22 cellular contexts compared by ENCODE assay signal in the genomic region with DNA sequence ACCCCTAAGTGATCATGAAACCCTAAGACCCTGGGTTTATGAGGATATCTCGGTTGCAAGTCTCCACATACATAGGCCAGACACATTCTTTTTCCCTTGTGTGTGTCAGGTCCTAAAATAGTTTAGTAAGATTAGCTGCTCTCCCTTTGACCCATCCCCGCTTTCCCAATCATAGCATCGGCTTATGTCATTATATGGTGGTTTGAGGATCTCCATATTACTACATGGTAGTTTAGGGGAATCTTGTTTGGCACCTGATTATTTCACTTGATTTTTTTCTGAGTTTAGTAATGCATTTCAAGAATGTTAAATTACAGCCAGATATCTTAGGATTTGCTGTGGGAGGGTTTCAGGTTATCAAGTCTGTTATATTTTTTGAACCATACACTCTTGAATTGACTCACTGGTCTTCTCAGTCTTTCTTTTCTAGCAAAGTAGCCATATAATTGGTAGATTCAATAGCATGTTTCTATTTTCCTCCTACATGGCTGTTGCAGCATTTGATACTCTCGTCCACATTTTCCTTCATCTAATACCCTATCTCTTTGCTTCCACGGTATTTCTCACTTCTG.
DNase-seq lines count a peak whose midpoint lies in the region; ATAC-seq, FAIRE-seq and TF ChIP-seq lines count a peak whose summit lies in the region.
"Had no signal": no experiment of that assay in that cellular context is flagged by ENCODE, and none has a peak within 500 bp of the region (broad histone marks: within the 10 kb centered on the region; RNA-seq: fewer than 3 reads in every experiment).

No MANE protein-coding gene starts in this region.

- intact Hi-C loops in heart left ventricle (cut with DNase I) = no loop called here
- intact Hi-C loops in heart right ventricle (cut with DNase I) = no loop called here

- H3K27me3 ChIP-seq in heart left ventricle (no peaks in the 10 kb centered on the region), heart right ventricle (no peaks in the 10 kb centered on the region)
- H3K27me3 ChIP-seq: MG63, SJCRH30 had no signal

- no peak overlapping the region for H3K27ac ChIP-seq in heart left ventricle
- no peak overlapping the region for H3K27ac ChIP-seq in heart right ventricle
- H3K27ac ChIP-seq: 22Rv1, C4-2B, HL-60, SJCRH30 had no signal

- peak; percentile 40 for FAIRE-seq in GM12892 (lab: Jason Lieb, UNC)
- FAIRE-seq: HTR-8/SVneo had no signal

- no peak for DNase-seq in GM12892 (ENCODE audit: insufficient read length)
- no peak for DNase-seq in heart left ventricle
- no peak for DNase-seq in heart right ventricle
- no peak for DNase-seq in effector CD4-positive, alpha-beta T cell
- DNase-seq: AML-193, DMS79, H9, Kasumi-1, MG63, NCI-H1048, NCI-H1436, NCI-H1930, NCI-H526, SJCRH30 had no signal

- H3K36me3 ChIP-seq in heart left ventricle (no peaks in the 10 kb centered on the region), heart right ventricle (no peaks in the 10 kb centered on the region)
- H3K36me3 ChIP-seq: MG63, SJCRH30 had no signal

- H3K4me1 ChIP-seq in heart left ventricle (no peaks in the 10 kb centered on the region), heart right ventricle (no peaks in the 10 kb centered on the region)
- H3K4me1 ChIP-seq: SJCRH30 had no signal

- TF ChIP-seq POLR2A in GM12892 (IDR thresholded peaks at IDR 0.05; ENCODE audit: low read depth, low read length) (no peak), heart left ventricle (IDR thresholded peaks at IDR 0.05) (no peak)

- H3K9me3 ChIP-seq in heart left ventricle (peaks cover 0 to 5% (median 0%) of the 10 kb centered on the region in 12 donors), heart right ventricle (peaks cover 0 to 5% (median 0%) of the 10 kb centered on the region in 11 donors)
- H3K9me3 ChIP-seq: MG63, SJCRH30 had no signal

- no peak overlapping the region for H3K4me3 ChIP-seq in heart left ventricle
- H3K4me3 ChIP-seq in heart right ventricle = no peak overlapping the region
- H3K4me3 ChIP-seq: MG63, SJCRH30 had no signal

- no peak for TF ChIP-seq CTCF in heart left ventricle (IDR thresholded peaks at IDR 0.05)
- no peak for TF ChIP-seq CTCF in heart right ventricle (IDR thresholded peaks at IDR 0.05)

- ATAC-seq in GM21717 (IDR thresholded peaks at IDR 0.05; ENCODE audit: unreplicated experiment) = peak; percentile 57
- peak; percentile 61 for ATAC-seq in HG02870 (IDR thresholded peaks at IDR 0.05; ENCODE audit: unreplicated experiment)
- ATAC-seq in HG03378 (IDR thresholded peaks at IDR 0.05; ENCODE audit: unreplicated experiment) = peak; percentile 58
- ATAC-seq in HG02840 (IDR thresholded peaks at IDR 0.05; ENCODE audit: low FRiP score, unreplicated experiment) = no peak
- ATAC-seq in heart left ventricle = no peak
- ATAC-seq in heart right ventricle = no peak

- 59 to 66% (median 61%) methylated on average over 5 of the region's 5 CpGs for whole genome bisulfite sequencing in heart left ventricle, 4 donors
- WGBS in heart right ventricle, 2 donors = 59 to 61% methylated on average over 5 of the region's 5 CpGs

Comparison
In these comparisons a context has a peak if more than half of its experiments do, and no peak if none do; other contexts are left out.
1. ATAC-seq: peak in GM21717 (single experiment), HG02870 (single experiment) and HG03378 (single experiment); none in HG02840 (single experiment), heart left ventricle (0 of 4) and heart right ventricle (0 of 8).